Comparison of ENCODE assay signal across 1 cellular context in the genomic region with DNA sequence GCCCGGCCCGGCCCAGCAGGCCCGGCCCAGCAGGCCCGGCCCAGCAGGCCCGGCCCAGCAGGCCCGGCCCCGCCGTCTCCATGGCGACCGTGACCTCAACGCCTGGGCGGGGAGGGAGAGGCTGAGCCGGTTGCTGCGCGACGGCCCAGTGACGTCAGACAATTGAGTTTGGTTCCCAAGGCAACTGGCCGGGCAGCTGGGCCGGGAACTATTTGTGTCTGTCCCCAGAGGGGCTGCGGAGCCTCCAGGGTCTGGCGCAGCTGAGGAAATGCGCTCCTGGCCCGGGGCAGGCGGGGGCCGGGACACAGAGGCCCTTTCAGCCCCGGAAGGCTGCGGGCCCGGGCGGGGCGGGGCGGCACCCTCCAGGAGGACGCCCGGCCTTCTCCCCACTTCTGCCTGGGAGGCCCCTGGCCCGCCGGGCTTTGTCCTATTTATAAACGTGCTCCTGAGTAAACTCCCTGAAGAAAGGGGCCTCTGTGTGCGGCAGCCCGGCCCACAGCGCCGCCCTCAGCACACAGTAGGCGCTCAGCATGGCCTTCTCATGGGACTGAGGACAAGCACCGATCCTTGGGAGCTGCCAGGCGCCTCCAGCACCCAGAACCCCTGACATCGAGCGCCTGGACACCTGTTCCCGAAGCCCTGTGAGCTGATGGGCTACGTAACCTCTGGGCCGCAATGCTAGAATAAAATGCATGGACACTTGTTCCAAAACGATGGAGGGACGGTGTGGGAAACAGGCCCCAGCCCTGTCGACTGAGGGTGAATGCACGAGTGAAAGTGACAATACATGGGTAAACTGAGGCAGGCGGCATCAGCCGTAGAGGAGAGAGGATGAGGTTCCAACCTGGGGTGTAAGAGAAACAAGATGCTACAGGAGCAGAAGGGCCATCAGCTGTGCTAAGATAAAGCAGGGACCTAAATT.
TF ChIP-seq lines count a peak whose summit lies in the region.

No MANE protein-coding gene starts in this region.

TF ChIP-seq in IMR-90, 13 proteins besides CTCF, POLR2A, EP300 and RAD21:
- TF ChIP-seq, protein P1, sequence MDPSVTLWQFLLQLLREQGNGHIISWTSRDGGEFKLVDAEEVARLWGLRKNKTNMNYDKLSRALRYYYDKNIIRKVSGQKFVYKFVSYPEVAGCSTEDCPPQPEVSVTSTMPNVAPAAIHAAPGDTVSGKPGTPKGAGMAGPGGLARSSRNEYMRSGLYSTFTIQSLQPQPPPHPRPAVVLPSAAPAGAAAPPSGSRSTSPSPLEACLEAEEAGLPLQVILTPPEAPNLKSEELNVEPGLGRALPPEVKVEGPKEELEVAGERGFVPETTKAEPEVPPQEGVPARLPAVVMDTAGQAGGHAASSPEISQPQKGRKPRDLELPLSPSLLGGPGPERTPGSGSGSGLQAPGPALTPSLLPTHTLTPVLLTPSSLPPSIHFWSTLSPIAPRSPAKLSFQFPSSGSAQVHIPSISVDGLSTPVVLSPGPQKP (IDR thresholded peaks at IDR 0.05; ENCODE audit: borderline replicate concordance, low read depth, low read length): no peak
- no peak for TF ChIP-seq USF2 (IDR thresholded peaks at IDR 0.05; ENCODE audit: low read depth, low read length)
- no peak for TF ChIP-seq CEBPB (IDR thresholded peaks at IDR 0.05; ENCODE audit: low read depth, low read length)
- peak; percentile 78 for TF ChIP-seq MXI1 (IDR thresholded peaks at IDR 0.05; ENCODE audit: borderline replicate concordance, low read depth, low read length)
- no peak for TF ChIP-seq MAFK (IDR thresholded peaks at IDR 0.05; ENCODE audit: low read depth, low read length)
- TF ChIP-seq BHLHE40 (IDR thresholded peaks at IDR 0.05; ENCODE audit: low read depth, low read length): no peak
- no peak; the same call in 1 of the 2 replicates for TF ChIP-seq MAZ (IDR thresholded peaks at IDR 0.05; ENCODE audit: borderline replicate concordance, low read depth, low read length)
- TF ChIP-seq NFE2L2 (IDR thresholded peaks at IDR 0.05; ENCODE audit: low read depth, low read length): no peak
- no peak for TF ChIP-seq RFX5 (IDR thresholded peaks at IDR 0.05; ENCODE audit: low read depth, low read length)
- no peak for TF ChIP-seq SMC3 (IDR thresholded peaks at IDR 0.05; ENCODE audit: low read depth, low read length)
- TF ChIP-seq CHD1 (IDR thresholded peaks at IDR 0.05; ENCODE audit: low read depth, low read length): 0 out of 2 replicates have a peak, but pooled peaks have one; percentile 45
- TF ChIP-seq RCOR1 (IDR thresholded peaks at IDR 0.05; ENCODE audit: insufficient replicate concordance, low read length): no peak
